21 cellular contexts compared by ENCODE assay signal in the genomic region with DNA sequence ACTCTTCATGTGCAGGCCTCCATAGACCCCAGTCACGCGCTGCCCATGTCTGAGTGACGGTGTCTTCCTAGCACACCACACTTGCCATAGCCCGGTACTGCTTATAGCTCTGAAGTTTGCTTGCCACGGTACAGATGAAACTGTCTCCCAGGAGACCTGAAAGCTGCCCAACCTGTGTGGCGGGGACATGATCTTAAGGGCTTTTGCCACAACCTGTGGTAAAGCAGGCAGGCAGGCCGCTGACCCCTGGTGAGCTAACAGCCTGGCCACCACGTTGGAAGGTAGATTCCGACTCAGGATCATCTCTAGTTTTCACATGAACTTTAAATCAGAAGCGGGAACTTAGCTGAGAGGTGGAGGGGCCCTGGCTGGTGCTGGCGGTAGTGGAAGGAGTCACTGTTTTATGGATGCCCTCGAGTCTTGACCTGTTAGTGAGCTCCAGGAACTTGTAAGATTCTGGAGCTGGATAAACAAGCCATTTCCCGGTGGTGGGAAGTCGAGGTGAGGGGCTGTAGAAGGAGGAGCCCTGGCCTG.
A peak's percentile ranks its signal among the peaks of the same experiment; 100 is the strongest.
DNase-seq lines count a peak whose midpoint lies in the region; ATAC-seq and TF ChIP-seq lines count a peak whose summit lies in the region.
"Had no signal": no experiment of that assay in that cellular context is flagged by ENCODE, and none has a peak within 500 bp of the region (broad histone marks: within the 10 kb centered on the region; RNA-seq: fewer than 3 reads in every experiment).

No MANE protein-coding gene starts in this region.

- H3K27me3 Mint-ChIP-seq in chondrocyte (ENCODE audit: low read depth) (no peaks in the 10 kb centered on the region), neural crest cell (ENCODE audit: low read depth) (no peaks in the 10 kb centered on the region)
- H3K27me3 Mint-ChIP-seq: IgD-negative memory B cell had no signal

- in situ Hi-C loops in HAP-1 (cut with MboI; ENCODE audit: low sequenced_read_pairs) = no loop called here

- DNase-seq in right atrium auricular region (ENCODE audit: low spot score) = peak; percentile 16
- no peak for DNase-seq in left ventricle myocardium superior
- peak; percentile 54 for DNase-seq in chondrocyte (ENCODE audit: low spot score)
- DNase-seq in neural crest cell (ENCODE audit: low read depth, low spot score) = no peak
- DNase-seq in stimulated activated CD4-positive, alpha-beta T cell treated with anti-CD3 and anti-CD28 coated beads, Interleukin-12 subunit alpha, Interleukin-12 subunit beta, amount 100 ng/mL, for 4 hours = no peak
- DNase-seq in HCEC 1CT = no peak
- no peak for DNase-seq in HAP-1 (ENCODE audit: low spot score in 2 of 2)
- DNase-seq: CD8-positive, alpha-beta memory T cell; DND-41; H7; NCI-H1105 treated with DMSO at 0.1 percent for 48 hours; NCI-H187; NCI-H2171 treated with DMSO at 0.1 percent for 48 hours; NCI-H82; PC-9; SJCRH30 had no signal

- intact Hi-C loops in left ventricle myocardium superior (cut with micrococcal nuclease) = no loop called here

- H3K9me3 ChIP-seq in right atrium auricular region = no peaks in the 10 kb centered on the region
- H3K9me3 ChIP-seq in HAP-1 = no peaks in the 10 kb centered on the region
- H3K9me3 ChIP-seq: BLaER1 treated with 17β-estradiol and CSF1 and Interleukin-3, amounts not matched to agents 10 nM and 100 nM; SJCRH30 had no signal

- no peak for ATAC-seq in left ventricle myocardium superior
- no peak for ATAC-seq in GM19351 (IDR thresholded peaks at IDR 0.05; ENCODE audit: unreplicated experiment)
- ATAC-seq: GM12878 had no signal

- H3K4me1 Mint-ChIP-seq in chondrocyte (ENCODE audit: low read depth) (no peaks in the 10 kb centered on the region), neural crest cell (peaks cover 32% of the 10 kb centered on the region)
- H3K4me1 Mint-ChIP-seq: CD8-positive, alpha-beta memory T cell had no signal

- peaks cover 0 to 12% of the 10 kb centered on the region in 2 donors for H3K4me1 ChIP-seq in right atrium auricular region
- no peaks in the 10 kb centered on the region for H3K4me1 ChIP-seq in HAP-1
- H3K4me1 ChIP-seq: SJCRH30 had no signal

- H3K27ac Mint-ChIP-seq in chondrocyte (ENCODE audit: unreplicated experiment) = no peak overlapping the region
- H3K27ac Mint-ChIP-seq in neural crest cell (ENCODE audit: unreplicated experiment) = peak overlapping the region; percentile 75

- no peak for TF ChIP-seq CTCF in right atrium auricular region (IDR thresholded peaks at IDR 0.05)
- TF ChIP-seq CTCF in chondrocyte (IDR thresholded peaks at IDR 0.05) = no peak
- TF ChIP-seq CTCF in neural crest cell (conservative IDR thresholded peaks at IDR 0.05) = no peak

- H3K36me3 Mint-ChIP-seq in chondrocyte (ENCODE audit: low read depth) (peaks cover 12% of the 10 kb centered on the region), neural crest cell (ENCODE audit: low read depth) (no peaks in the 10 kb centered on the region)

- no peak overlapping the region for H3K4me3 ChIP-seq in right atrium auricular region
- H3K4me3 ChIP-seq in HAP-1 = no peak overlapping the region
- H3K4me3 ChIP-seq: BLaER1 treated with 17β-estradiol and CSF1 and Interleukin-3, amounts not matched to agents 10 nM and 100 nM; GM12878; PC-9; SJCRH30 had no signal

- H3K27me3 ChIP-seq in right atrium auricular region = no peaks in the 10 kb centered on the region
- H3K27me3 ChIP-seq in HAP-1 (ENCODE audit: low read depth) = no peaks in the 10 kb centered on the region
- H3K27me3 ChIP-seq: BLaER1 treated with 17β-estradiol and CSF1 and Interleukin-3, amounts not matched to agents 10 nM and 100 nM; SJCRH30 had no signal

- H3K4me3 Mint-ChIP-seq in chondrocyte (ENCODE audit: unreplicated experiment) (no peak overlapping the region), neural crest cell (no peak overlapping the region)
- H3K4me3 Mint-ChIP-seq: CD8-positive, alpha-beta memory T cell; IgD-negative memory B cell had no signal

- H3K27ac ChIP-seq in right atrium auricular region = no peak overlapping the region
- H3K27ac ChIP-seq: BLaER1 treated with 17β-estradiol and CSF1 and Interleukin-3, amounts not matched to agents 10 nM and 100 nM; HL-60; PC-9; SJCRH30 had no signal

- H3K9me3 Mint-ChIP-seq in chondrocyte (ENCODE audit: low read depth) (no peaks in the 10 kb centered on the region), neural crest cell (no peaks in the 10 kb centered on the region)
- H3K9me3 Mint-ChIP-seq: CD8-positive, alpha-beta memory T cell had no signal

- no peaks in the 10 kb centered on the region for H3K36me3 ChIP-seq in right atrium auricular region
- H3K36me3 ChIP-seq in HAP-1 (replicated peaks) = no peaks in the 10 kb centered on the region
- H3K36me3 ChIP-seq: SJCRH30 had no signal

Comparison
In these comparisons a context has a peak if more than half of its experiments do, and no peak if none do; other contexts are left out.
1. DNase-seq: peak in right atrium auricular region (single experiment) and chondrocyte (single experiment); none in left ventricle myocardium superior (single experiment), neural crest cell (single experiment), stimulated activated CD4-positive, alpha-beta T cell treated with anti-CD3 and anti-CD28 coated beads, Interleukin-12 subunit alpha, Interleukin-12 subunit beta, amount 100 ng/mL, for 4 hours (single experiment), HCEC 1CT (single experiment) and HAP-1 (0 of 2).